Comparison of ENCODE assay signal across 8 cellular contexts in the genomic region with DNA sequence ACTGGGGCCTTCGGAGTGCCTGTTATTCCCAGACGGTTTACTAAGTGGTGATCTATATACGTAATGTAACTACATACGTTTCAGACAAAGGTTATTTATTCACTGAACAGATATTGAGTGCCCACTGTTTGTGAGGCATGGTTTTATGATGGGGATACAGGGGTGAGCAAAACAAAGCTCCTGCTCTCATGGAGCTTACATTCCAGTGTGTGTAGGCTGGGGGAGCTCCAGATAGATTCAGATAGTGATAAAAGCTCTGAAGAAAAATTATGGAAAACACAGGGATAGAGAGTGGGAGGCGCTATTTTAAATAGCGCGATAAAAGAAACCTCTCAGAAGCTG. TPM values are rescaled to one million over a fixed set of nuclear protein-coding genes. Genes with fewer than 3 reads are reported as not detected.
DNase-seq lines count a peak whose midpoint lies in the region; ATAC-seq, FAIRE-seq and TF ChIP-seq lines count a peak whose summit lies in the region.

No MANE protein-coding gene starts in this region.

- peaks cover 0 to 4% of the 10 kb centered on the region in 2 donors for H3K36me3 Mint-ChIP-seq in activated T-cell treated with anti-CD3 and anti-CD28 coated beads, Interleukin-2, amount 50 U/mL, for 72 hours (ENCODE audit: insufficient read depth in 2 of 2)
- no peaks in the 10 kb centered on the region for H3K36me3 Mint-ChIP-seq in astrocyte (ENCODE audit: low read depth, unreplicated experiment)

- H3K27ac Mint-ChIP-seq in activated T-cell treated with anti-CD3 and anti-CD28 coated beads, Interleukin-2, amount 50 U/mL, for 72 hours, result peak overlapping the region; percentile 91
- peak overlapping the region; percentile 83 for H3K27ac Mint-ChIP-seq in astrocyte (ENCODE audit: unreplicated experiment)

- no peaks in the 10 kb centered on the region for H3K9me3 ChIP-seq in astrocyte (ENCODE audit: insufficient read depth, low read depth, low read length)
- no peaks in the 10 kb centered on the region for H3K9me3 ChIP-seq in lung (ENCODE audit: control insufficient read depth in 2 of 2, insufficient read depth in 1 of 2, low read length in 1 of 2)
- no peaks in the 10 kb centered on the region for H3K9me3 ChIP-seq in upper lobe of left lung

- WGBS in lung, 2 donors, result 35 to 39% methylated on average over 7 of the region's 7 CpGs
- WGBS in upper lobe of left lung, 2 donors, result 32 to 37% methylated on average over 7 of the region's 7 CpGs

- H3K36me3 ChIP-seq in astrocyte (ENCODE audit: insufficient read depth, low read length) (peaks cover 4% of the 10 kb centered on the region), lung (ENCODE audit: control insufficient read depth in 2 of 2, insufficient read depth in 2 of 2, low read length in 2 of 2) (peaks cover 0 to 9% of the 10 kb centered on the region in 2 donors), upper lobe of left lung (peaks cover 0 to 13% (median 0%) of the 10 kb centered on the region in 4 donors)

- H3K9me3 Mint-ChIP-seq in activated T-cell treated with anti-CD3 and anti-CD28 coated beads, Interleukin-2, amount 50 U/mL, for 72 hours, result no peaks in the 10 kb centered on the region
- no peaks in the 10 kb centered on the region for H3K9me3 Mint-ChIP-seq in astrocyte (ENCODE audit: unreplicated experiment)

- H3K27me3 Mint-ChIP-seq in activated T-cell treated with anti-CD3 and anti-CD28 coated beads, Interleukin-2, amount 50 U/mL, for 72 hours (ENCODE audit: low read depth), result no peaks in the 10 kb centered on the region
- H3K27me3 Mint-ChIP-seq in astrocyte (ENCODE audit: low read depth, unreplicated experiment), result no peaks in the 10 kb centered on the region

- H3K27me3 ChIP-seq in astrocyte (ENCODE audit: insufficient read depth, low read length), result no peaks in the 10 kb centered on the region
- H3K27me3 ChIP-seq in lung (ENCODE audit: control insufficient read depth, insufficient read depth), result no peaks in the 10 kb centered on the region
- no peaks in the 10 kb centered on the region for H3K27me3 ChIP-seq in upper lobe of left lung

- no peak for FAIRE-seq in astrocyte (lab: Jason Lieb, UNC)

- H3K4me2 ChIP-seq in astrocyte (ENCODE audit: low read length), result peak overlapping the region; percentile 96

- TF ChIP-seq CTCF in astrocyte (IDR thresholded peaks at IDR 0.05; ENCODE audit: insufficient read depth, low read depth, low read length) (no peak), lung (IDR thresholded peaks at IDR 0.05; ENCODE audit: control extremely low read depth, extremely low read depth) (no peak), upper lobe of left lung (IDR thresholded peaks at IDR 0.05) (no peak)

- H3K4me1 ChIP-seq in astrocyte (ENCODE audit: insufficient read depth, low read length), result peaks cover 9% of the 10 kb centered on the region
- peaks cover 8 to 14% of the 10 kb centered on the region in 2 donors for H3K4me1 ChIP-seq in lung (ENCODE audit: control insufficient read depth in 2 of 2, insufficient read depth in 2 of 2, low read length in 2 of 2)
- peaks cover 13 to 33% (median 19%) of the 10 kb centered on the region in 4 donors for H3K4me1 ChIP-seq in upper lobe of left lung

- no peak for DNase-seq in activated T-cell treated with anti-CD3 and anti-CD28 coated beads, Interleukin-2, amount 50 U/mL, for 72 hours
- no peak for DNase-seq in activated T-cell treated with anti-CD3 and anti-CD28 coated beads, Interleukin-2, amount 50 U/mL, for 48 hours
- DNase-seq in astrocyte (ENCODE audit: low read depth) (no peak), lung (ENCODE audit: low spot score) (no peak), upper lobe of left lung (no peak), DMS153 (lab: John Stamatoyannopoulos, UW) (no peak), inferior parietal cortex (ENCODE audit: extremely low spot score) (no peak)
- DNase-seq in effector CD8-positive, alpha-beta T cell (lab: John Stamatoyannopoulos, UW), result no peak

- peak overlapping the region; percentile 93 for H3K4me3 ChIP-seq in astrocyte (ENCODE audit: insufficient read depth, low read depth, low read length)
- peak overlapping the region; percentile 45 for H3K4me3 ChIP-seq in lung
- H3K4me3 ChIP-seq in upper lobe of left lung, result peak overlapping the region; percentile 76 to 93 (median 80)

- H3K9ac ChIP-seq in astrocyte (ENCODE audit: low read length), result peak overlapping the region; percentile 98

- TF ChIP-seq EP300 in upper lobe of left lung (IDR thresholded peaks at IDR 0.05), result no peak

- no peak for TF ChIP-seq POLR2A in upper lobe of left lung (IDR thresholded peaks at IDR 0.05)

- no peak for ATAC-seq in activated T-cell treated with anti-CD3 and anti-CD28 coated beads, Interleukin-2, amount 50 U/mL, for 72 hours (replicated peaks in 1 of 2)
- ATAC-seq in lung (ENCODE audit: insufficient read depth, low FRiP score), result no peak
- no peak for ATAC-seq in upper lobe of left lung (ENCODE audit: low FRiP score in 2 of 2)

- peak overlapping the region; percentile 91 for H2AFZ ChIP-seq in astrocyte (ENCODE audit: low read depth, low read length)

- H3K4me1 Mint-ChIP-seq in activated T-cell treated with anti-CD3 and anti-CD28 coated beads, Interleukin-2, amount 50 U/mL, for 72 hours (ENCODE audit: low read depth), result peaks cover 36% of the 10 kb centered on the region
- peaks cover 17% of the 10 kb centered on the region for H3K4me1 Mint-ChIP-seq in astrocyte (ENCODE audit: low read depth, unreplicated experiment)

- H3K27ac ChIP-seq in astrocyte (ENCODE audit: low read depth, low read length), result peak overlapping the region; percentile 99
- H3K27ac ChIP-seq in lung (ENCODE audit: low read depth in 1 of 2, low read length in 1 of 2), result peak overlapping the region; percentile 97 to 99
- peak overlapping the region; percentile 93 to 99 (median 96) for H3K27ac ChIP-seq in upper lobe of left lung

- peaks cover 42% of the 10 kb centered on the region for H3K79me2 ChIP-seq in astrocyte (ENCODE audit: insufficient read depth, low read length)

- H4K20me1 ChIP-seq in astrocyte (ENCODE audit: insufficient read depth, low read length), result peaks cover 40% of the 10 kb centered on the region

- H3K4me3 Mint-ChIP-seq in activated T-cell treated with anti-CD3 and anti-CD28 coated beads, Interleukin-2, amount 50 U/mL, for 72 hours, result peak overlapping the region; percentile 93 to 97
- peak overlapping the region; percentile 95 for H3K4me3 Mint-ChIP-seq in astrocyte (ENCODE audit: unreplicated experiment)

RNA-seq across cellular contexts. Expression of a gene that starts 0.5 kb away (rescaled TPM):
- 10 to 100 TPM; 24.1 to 25.2 TPM for total RNA-seq in activated T-cell treated with anti-CD3 and anti-CD28 coated beads, Interleukin-2, amount 50 U/mL, for 72 hours
- total RNA-seq in astrocyte (24.3 and 24.8 TPM in 2 replicates), lung (10 to 100 TPM; 34.0 to 38.7 TPM), upper lobe of left lung (10 to 100 TPM; 24.4 to 81.7 (median 49.2) TPM)
- polyA plus RNA-seq in lung, result 10 to 100 TPM; 30.0 to 30.2 TPM
